In the genomic region with DNA sequence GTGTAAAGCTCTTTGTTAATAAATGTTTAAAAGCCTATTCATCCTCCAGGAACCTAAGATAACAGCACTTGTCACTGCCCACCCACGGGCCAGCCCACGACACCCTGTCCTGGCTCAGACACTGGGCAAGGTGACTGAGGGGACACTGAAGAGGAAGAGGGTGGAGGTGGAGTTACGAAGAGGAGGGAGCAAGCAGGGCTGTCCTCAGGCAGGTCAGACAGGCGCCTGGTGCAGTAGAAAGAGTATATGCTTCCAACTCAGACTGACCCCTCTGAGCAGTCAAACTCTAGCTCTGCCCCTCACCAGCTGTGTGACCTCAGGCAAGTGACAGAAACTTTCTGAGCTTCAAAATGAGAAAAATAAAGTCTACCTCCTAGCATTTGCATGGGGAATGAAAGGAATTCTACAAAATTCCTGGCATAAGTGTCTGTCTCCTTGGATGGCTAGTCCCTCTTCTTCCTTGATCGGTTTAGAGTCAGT, we compare ENCODE assay signal across 12 cellular contexts. TPM values are rescaled to one million over a fixed set of nuclear protein-coding genes. Genes with fewer than 3 reads are reported as not detected.
DNase-seq lines count a peak whose midpoint lies in the region; ATAC-seq and TF ChIP-seq lines count a peak whose summit lies in the region.
"Had no signal": no experiment of that assay in that cellular context is flagged by ENCODE, and none has a peak within 500 bp of the region (broad histone marks: within the 10 kb centered on the region; RNA-seq: fewer than 3 reads in every experiment).

No MANE protein-coding gene starts in this region.

- H3K9me3 Mint-ChIP-seq in CD8-positive, alpha-beta T cell = no peaks in the 10 kb centered on the region

- H3K4me3 Mint-ChIP-seq in CD8-positive, alpha-beta T cell = no peak overlapping the region

- H3K9me2 ChIP-seq in SK-N-SH = no peaks in the 10 kb centered on the region

- H3K27ac ChIP-seq in SK-N-SH (ENCODE audit: low read depth in 2 of 2, low read length in 1 of 2) (peak overlapping the region; percentile 79 to 97), lower lobe of right lung (peak overlapping the region; percentile 32), tibial artery (peak overlapping the region; percentile 64 to 67)
- no peak overlapping the region for H3K27ac ChIP-seq in CD8-positive, alpha-beta T cell (ENCODE audit: low read depth, low read length)

- H3K4me3 ChIP-seq in SK-N-SH (ENCODE audit: low read depth in 2 of 2, low read length in 1 of 2) (peak overlapping the region; percentile 1 to 45; a peak in 3 of 4 replicates), epithelial cell of proximal tubule (ENCODE audit: low read depth, low read length) (no peak overlapping the region), lower lobe of right lung (no peak overlapping the region), tibial artery (no peak overlapping the region)
- H3K4me3 ChIP-seq in CD8-positive, alpha-beta T cell (ENCODE audit: low read depth, low read length) = no peak overlapping the region

- no peaks in the 10 kb centered on the region for H3K27me3 Mint-ChIP-seq in CD8-positive, alpha-beta T cell (ENCODE audit: low read depth)

- no peak for TF ChIP-seq CTCF in SK-N-SH (IDR thresholded peaks at IDR 0.05)
- TF ChIP-seq CTCF in epithelial cell of proximal tubule (conservative IDR thresholded peaks at IDR 0.05; ENCODE audit: low read depth, low read length) = peak; percentile 26
- no peak for TF ChIP-seq CTCF in lower lobe of right lung (IDR thresholded peaks at IDR 0.05)
- TF ChIP-seq CTCF in tibial artery (IDR thresholded peaks at IDR 0.05) = no peak
- TF ChIP-seq CTCF in GM13977 (IDR thresholded peaks at IDR 0.05; ENCODE audit: extremely low read depth, insufficient read depth, missing control alignments) = no peak
- no peak for TF ChIP-seq CTCF in CD8-positive, alpha-beta T cell (IDR thresholded peaks at IDR 0.05)

- intact Hi-C loops in lower lobe of right lung (cut with DNase I) (no loop called here), tibial artery (cut with DNase I; ENCODE audit: low total_unique reads) (no loop called here)
- intact Hi-C loops in CD8-positive, alpha-beta T cell (cut with DNase I, micrococcal nuclease) = no loop called here

- peaks cover 17% of the 10 kb centered on the region for H3K4me1 Mint-ChIP-seq in CD8-positive, alpha-beta T cell (ENCODE audit: low read depth)

- H3F3A ChIP-seq in SK-N-SH (replicated peaks; ENCODE audit: insufficient read depth) = peaks cover 45% of the 10 kb centered on the region

- no peak for TF ChIP-seq RAD21 in SK-N-SH (IDR thresholded peaks at IDR 0.05; ENCODE audit: low read length)

- H3K4me1 ChIP-seq in SK-N-SH (ENCODE audit: control insufficient read depth in 1 of 2, insufficient read depth in 2 of 2, low read depth in 1 of 2, low read length in 1 of 2) (peaks cover 33 to 40% of the 10 kb centered on the region in 2 experiments), lower lobe of right lung (peaks cover 32% of the 10 kb centered on the region), tibial artery (peaks cover 0 to 52% (median 37%) of the 10 kb centered on the region in 4 donors)
- H3K4me1 ChIP-seq in CD8-positive, alpha-beta T cell (ENCODE audit: insufficient read depth, low read length) = no peaks in the 10 kb centered on the region

- peak overlapping the region; percentile 30; the same call in 1 of the 2 replicates for H3K9ac ChIP-seq in SK-N-SH

- no peak for TF ChIP-seq EP300 in SK-N-SH (IDR thresholded peaks at IDR 0.05; ENCODE audit: borderline replicate concordance in 1 of 2, low read depth in 1 of 2, low read length in 1 of 2)

- no peaks in the 10 kb centered on the region for H4K20me1 ChIP-seq in SK-N-SH (ENCODE audit: insufficient read depth)

- peak overlapping the region; percentile 75 for H3K4me2 ChIP-seq in SK-N-SH

- CTCF ChIA-PET in SK-N-SH (lab: Yijun Ruan, JAX) = interaction anchor here (0.7 to 3.8 kb wide), 11 partner anchors 11 to 211 kb away, joined by 3 to 22 read pairs (median 5); no protein-coding TSS in a partner anchor
- CTCF ChIA-PET in CD8-positive, alpha-beta T cell (lab: Charles Lee) = no interaction called here

- POLR2A ChIA-PET in SK-N-SH (lab: Yijun Ruan, JAX) = interaction anchor here (0.6 to 3.0 kb wide), 6 partner anchors 8 to 94 kb away, joined by 3 to 22 read pairs (median 5); no protein-coding TSS in a partner anchor
- POLR2A ChIA-PET in CD8-positive, alpha-beta T cell (lab: Charles Lee) = interaction anchor here (1.5 kb wide), 1 partner anchor 22 kb away, joined by 3 read pairs; the partner anchor contains the start of gene TEX2

- DNase-seq in SK-N-SH (peak; percentile 39), epithelial cell of proximal tubule (ENCODE audit: low read depth) (no peak), lower lobe of right lung (no peak), tibial artery (no peak), NCI-H226 (no peak), GM13977 (ENCODE audit: low spot score) (no peak)
- DNase-seq in CD8-positive, alpha-beta T cell = no peak
- DNase-seq: GF-D8; NCI-H1092; SHP77; stimulated activated CD8-positive, alpha-beta memory T cell treated with anti-CD3 and anti-CD28 coated beads, Interleukin-4, amount 100 ng/mL, for 48 hours had no signal

- ATAC-seq in lower lobe of right lung = peak; percentile 71 to 86
- no peak for ATAC-seq in GM21576 (IDR thresholded peaks at IDR 0.05; ENCODE audit: unreplicated experiment)
- no peak for ATAC-seq in CD8-positive, alpha-beta T cell

- H3K27me3 ChIP-seq in SK-N-SH (ENCODE audit: insufficient read depth) = no peaks in the 10 kb centered on the region
- no peaks in the 10 kb centered on the region for H3K27me3 ChIP-seq in lower lobe of right lung (ENCODE audit: low read depth)
- no peaks in the 10 kb centered on the region for H3K27me3 ChIP-seq in tibial artery
- H3K27me3 ChIP-seq in CD8-positive, alpha-beta T cell (ENCODE audit: insufficient read depth, low read length) = no peaks in the 10 kb centered on the region

- H3K36me3 ChIP-seq in SK-N-SH (replicated peaks in 1 of 2; ENCODE audit: control insufficient read depth in 1 of 2, insufficient read depth in 2 of 2, low read length in 1 of 2) (peaks cover 0 to 3% of the 10 kb centered on the region in 2 experiments), lower lobe of right lung (no peaks in the 10 kb centered on the region), tibial artery (no peaks in the 10 kb centered on the region)
- no peaks in the 10 kb centered on the region for H3K36me3 ChIP-seq in CD8-positive, alpha-beta T cell (ENCODE audit: insufficient read depth, low read length)

- WGBS in SK-N-SH (ENCODE audit: low lambda C conversion rate) = 30% methylated on average over 5 of the region's 5 CpGs

- H3K9me3 ChIP-seq in SK-N-SH (no peaks in the 10 kb centered on the region), lower lobe of right lung (no peaks in the 10 kb centered on the region), tibial artery (no peaks in the 10 kb centered on the region)
- no peaks in the 10 kb centered on the region for H3K9me3 ChIP-seq in CD8-positive, alpha-beta T cell (ENCODE audit: low read length)

- no peak overlapping the region for H2AFZ ChIP-seq in SK-N-SH (ENCODE audit: low read depth)

- no peaks in the 10 kb centered on the region for H3K36me3 Mint-ChIP-seq in CD8-positive, alpha-beta T cell

- H3K79me2 ChIP-seq in SK-N-SH (ENCODE audit: insufficient read depth) = peaks cover 81% of the 10 kb centered on the region

- in situ Hi-C loops in GM13977 (cut with MboI; ENCODE audit: low pct_unique_long_range_greater_than_20kb, low sequenced_read_pairs, unreplicated experiment) = no loop called here

- no peak overlapping the region for H3K27ac Mint-ChIP-seq in CD8-positive, alpha-beta T cell

TF ChIP-seq in SK-N-SH, 30 proteins besides CTCF, POLR2A, EP300 and RAD21:
- TF ChIP-seq YY1 (IDR thresholded peaks at IDR 0.05; ENCODE audit: low read depth) = no peak
- peak; percentile 9; the same call in 1 of the 2 replicates for TF ChIP-seq MXI1 (IDR thresholded peaks at IDR 0.05; ENCODE audit: low read depth, low read length)
TF ChIP-seq in SK-N-SH: peak in this region for 1.

RNA-seq across cellular contexts. Expression of gene TEX2, which starts 22.8 kb away (rescaled TPM):
- 24.0 and 30.7 TPM in 2 replicates for polyA plus RNA-seq in SK-N-SH (2012; rRNA removed)
- polyA plus RNA-seq in SK-N-SH (2012; cell fraction: cytosol; rRNA removed) = 26.9 and 29.1 TPM in 2 replicates
- 24.0 and 32.4 TPM in 2 replicates for polyA plus RNA-seq in SK-N-SH (2012; cell fraction: nucleus; rRNA removed)
- total RNA-seq in epithelial cell of proximal tubule (11.0 and 11.6 TPM in 2 replicates), lower lobe of right lung (41.3 TPM)
- total RNA-seq in CD8-positive, alpha-beta T cell = 1 to 10 TPM; 4.8 to 5.6 TPM

Comparison
In these comparisons a context has a peak if more than half of its experiments do, and no peak if none do; other contexts are left out.
1. H3K4me3 ChIP-seq: peak in SK-N-SH (2 of 2); none in epithelial cell of proximal tubule (single experiment), lower lobe of right lung (single experiment), tibial artery (0 of 2) and CD8-positive, alpha-beta T cell (single experiment).
2. ATAC-seq: peak in lower lobe of right lung (2 of 2); none in GM21576 (single experiment) and CD8-positive, alpha-beta T cell (single experiment).